Comparison of ENCODE assay signal across 1 cellular context in the genomic region with DNA sequence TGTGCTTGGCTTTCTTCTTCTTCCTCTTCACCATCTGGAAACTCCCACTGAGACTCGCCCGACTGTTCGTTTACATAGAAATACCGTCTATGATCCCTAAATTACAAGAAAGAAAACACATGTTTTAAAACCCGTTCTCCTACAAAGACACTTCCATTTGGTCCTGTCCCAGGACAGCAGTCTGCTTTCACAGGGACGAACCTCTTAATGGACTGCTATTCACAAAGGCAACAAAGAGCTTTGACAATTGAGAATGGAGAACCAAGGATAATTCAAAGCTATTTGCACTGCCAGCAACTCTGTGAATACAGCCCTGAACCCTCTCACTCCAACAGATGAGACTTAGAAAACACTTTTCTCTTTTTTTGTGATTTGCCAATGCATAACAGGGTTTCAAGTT.
TF ChIP-seq lines count a peak whose summit lies in the region.

No MANE protein-coding gene starts in this region.

TF ChIP-seq in HepG2, 621 proteins besides CTCF, POLR2A, EP300 and RAD21:
- TF ChIP-seq RBM22 (optimal IDR thresholded peaks at IDR 0.05; ENCODE audit: low read length) (peak; percentile 15), ZNF547 (CRISPR knock-in tag; IDR thresholded peaks at IDR 0.05) (no peak), IRX3 (CRISPR knock-in tag; IDR thresholded peaks at IDR 0.05; ENCODE audit: borderline replicate concordance, low read depth) (no peak)
